9 cellular contexts compared by ENCODE assay signal in the genomic region with DNA sequence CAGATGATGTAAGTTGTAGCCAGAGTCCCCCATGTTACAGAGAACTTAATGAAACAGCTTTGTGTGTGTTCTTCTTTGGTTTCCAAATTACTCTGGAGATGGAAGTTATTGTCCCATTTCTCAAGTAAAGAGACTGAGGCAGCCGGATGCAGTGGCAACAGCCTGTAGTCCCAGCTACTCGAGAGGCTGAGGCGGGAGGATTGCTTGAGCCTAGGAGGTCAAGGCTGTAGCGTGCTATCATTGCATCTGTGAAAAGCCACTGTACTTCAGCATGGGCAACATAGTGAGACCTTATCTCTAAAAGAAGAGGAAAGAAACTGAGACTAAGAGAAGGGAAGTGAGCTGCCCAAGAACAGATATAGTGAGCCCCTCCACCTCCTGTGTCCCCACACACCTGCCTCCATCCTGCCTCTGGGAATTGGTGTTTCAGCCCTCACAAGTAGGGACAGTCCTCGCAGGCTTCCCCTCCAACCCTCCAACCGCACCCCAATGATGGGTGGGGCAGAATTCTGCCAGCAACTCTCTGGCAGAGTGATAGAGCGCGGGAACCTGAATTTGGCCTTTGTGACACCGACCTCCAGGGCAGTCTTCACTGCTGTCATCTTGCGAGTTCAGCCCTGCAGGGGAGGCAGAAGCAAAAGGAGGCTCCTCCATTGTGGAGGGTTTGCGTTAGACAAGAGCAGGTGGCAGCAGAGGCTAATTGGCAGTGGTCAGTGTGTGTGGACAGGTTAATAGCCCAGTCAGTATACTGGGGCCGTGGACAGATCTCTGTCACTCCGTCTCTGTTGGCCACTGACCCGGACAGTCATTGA. TPM values are rescaled to one million over a fixed set of nuclear protein-coding genes. Genes with fewer than 3 reads are reported as not detected.
DNase-seq lines count a peak whose midpoint lies in the region; ATAC-seq and TF ChIP-seq lines count a peak whose summit lies in the region.
"Had no signal": no experiment of that assay in that cellular context is flagged by ENCODE, and none has a peak within 500 bp of the region (broad histone marks: within the 10 kb centered on the region; RNA-seq: fewer than 3 reads in every experiment).

No MANE protein-coding gene starts in this region.

- no peak for DNase-seq in A673 (ENCODE audit: low spot score)
- no peak for DNase-seq in HFFc6
- no peak for DNase-seq in ascending aorta (ENCODE audit: low spot score in 2 of 2)
- DNase-seq in mesendoderm: no peak
- DNase-seq: NCI-H2107 had no signal

- peak overlapping the region; percentile 85 for H3K4me3 ChIP-seq in A673 (ENCODE audit: low read depth, low read length, poor library complexity, severe bottlenecking)
- H3K4me3 ChIP-seq in ascending aorta: peak overlapping the region; percentile 72 to 87
- no peak overlapping the region for H3K4me3 ChIP-seq in mesendoderm (ENCODE audit: low read length)

- H3K27ac Mint-ChIP-seq in HFFc6: peak overlapping the region; percentile 97

- H3K18ac ChIP-seq in mesendoderm (ENCODE audit: low read length): no peak overlapping the region

- H3K79me2 ChIP-seq in mesendoderm (ENCODE audit: control insufficient read depth, insufficient read depth, low read length): peaks cover 42% of the 10 kb centered on the region

- no peaks in the 10 kb centered on the region; the same call in 1 of the 2 replicates for H3K27me3 Mint-ChIP-seq in HFFc6 (ENCODE audit: insufficient read depth)

- H3K27ac ChIP-seq in A673 (ENCODE audit: low read depth, low read length, poor library complexity, severe bottlenecking) (peak overlapping the region; percentile 51), ascending aorta (no peak overlapping the region), mesendoderm (ENCODE audit: low read depth, low read length) (no peak overlapping the region)

- H3K9ac ChIP-seq in mesendoderm (ENCODE audit: low read length): peak overlapping the region; percentile 89

- no TSS peak for BruUV-seq in A673 (replicated peaks; lab: Mats Ljungman, UMichigan)

- H4K8ac ChIP-seq in mesendoderm (ENCODE audit: low read depth, low read length): no peak overlapping the region

- ATAC-seq in GM21360 (IDR thresholded peaks at IDR 0.05; ENCODE audit: unreplicated experiment): no peak
- ATAC-seq in HG02610 (IDR thresholded peaks at IDR 0.05; ENCODE audit: unreplicated experiment): no peak
- ATAC-seq in HG02623 (IDR thresholded peaks at IDR 0.05; ENCODE audit: unreplicated experiment): no peak
- ATAC-seq in GM19467 (IDR thresholded peaks at IDR 0.05; ENCODE audit: unreplicated experiment): no peak

- no peak overlapping the region for H3K4ac ChIP-seq in mesendoderm (ENCODE audit: low read depth, low read length)

- H3K23ac ChIP-seq in mesendoderm (ENCODE audit: low read length): no peak overlapping the region

- H2BK5ac ChIP-seq in mesendoderm (ENCODE audit: low read length): no peak overlapping the region

- peak overlapping the region; percentile 90 for H3K4me3 Mint-ChIP-seq in HFFc6

- H3K4me2 ChIP-seq in mesendoderm (ENCODE audit: low read length): peak overlapping the region; percentile 97

- TF ChIP-seq CTCF in A673 (conservative IDR thresholded peaks at IDR 0.05; ENCODE audit: low read depth, low read length) (no peak), HFFc6 (IDR thresholded peaks at IDR 0.05) (no peak), ascending aorta (IDR thresholded peaks at IDR 0.05) (no peak)

- peak overlapping the region; percentile 95 for H3K56ac ChIP-seq in mesendoderm (ENCODE audit: low read length)

- H3K36me3 ChIP-seq in A673 (ENCODE audit: insufficient read depth, low read length, poor library complexity, severe bottlenecking) (peaks cover under 1% of the 10 kb centered on the region), ascending aorta (no peaks in the 10 kb centered on the region), mesendoderm (ENCODE audit: control insufficient read depth, insufficient read depth, low read length) (no peaks in the 10 kb centered on the region)

- no CpG with 5 or more reads among the region's 14 CpGs for WGBS in mesendoderm (ENCODE audit: extremely low coverage, insufficient coverage, low lambda C conversion rate)

- no peak overlapping the region for H2BK120ac ChIP-seq in mesendoderm (ENCODE audit: low read depth, low read length)

- peaks cover 33% of the 10 kb centered on the region for H3K79me1 ChIP-seq in mesendoderm (ENCODE audit: low read length)

- H3K4me1 ChIP-seq in A673 (ENCODE audit: insufficient read depth, low read length, poor library complexity, severe bottlenecking): peaks cover 21% of the 10 kb centered on the region
- H3K4me1 ChIP-seq in ascending aorta: peaks cover 11 to 29% of the 10 kb centered on the region in 2 donors
- H3K4me1 ChIP-seq in mesendoderm (ENCODE audit: control insufficient read depth, low read depth, low read length): peaks cover 4% of the 10 kb centered on the region

- intact Hi-C loops in A673 (cut with micrococcal nuclease; ENCODE audit: unreplicated experiment): no loop called here
- intact Hi-C loops in ascending aorta (cut with DNase I): loop anchor here (2.0 kb wide), 1 partner anchor 21 kb away; no protein-coding TSS in a partner anchor

- no peak overlapping the region for H2AK5ac ChIP-seq in mesendoderm (ENCODE audit: low read length)

- H3K9me3 Mint-ChIP-seq in HFFc6: no peaks in the 10 kb centered on the region

- peaks cover 40% of the 10 kb centered on the region for H3K4me1 Mint-ChIP-seq in HFFc6 (ENCODE audit: low read depth)

- CTCF ChIA-PET in A673 (lab: Charles Lee): interaction anchor here (1.2 kb wide), 1 partner anchor 21 kb away, joined by 6 read pairs; no protein-coding TSS in a partner anchor

- no peak overlapping the region for H4K5ac ChIP-seq in mesendoderm (ENCODE audit: low read length)

- H3K9me3 ChIP-seq in A673 (ENCODE audit: low read depth, low read length, poor library complexity, severe bottlenecking) (no peaks in the 10 kb centered on the region), ascending aorta (no peaks in the 10 kb centered on the region)

- no peaks in the 10 kb centered on the region for H3K36me3 Mint-ChIP-seq in HFFc6 (ENCODE audit: low read depth)

- POLR2A ChIA-PET in A673 (lab: Charles Lee; ENCODE audit: low non-redundant PET): no interaction called here

- no peaks in the 10 kb centered on the region for H3K27me3 ChIP-seq in A673 (replicated peaks; ENCODE audit: insufficient read depth, low read depth, low read length, poor library complexity)
- no peaks in the 10 kb centered on the region for H3K27me3 ChIP-seq in ascending aorta
- H3K27me3 ChIP-seq in mesendoderm (ENCODE audit: insufficient read depth, low read length, poor library complexity): no peaks in the 10 kb centered on the region

- no peak overlapping the region for H2BK15ac ChIP-seq in mesendoderm (replicated peaks; ENCODE audit: low read depth)

RNA-seq across cellular contexts. Expression of a gene that starts 1.6 kb away (rescaled TPM):
- 57.3 and 63.5 TPM in 2 replicates for total RNA-seq in A673 (2021)
- 10 to 100 TPM; 15.3 to 24.5 (median 18.4) TPM for total RNA-seq in HFFc6 (2021; fragmentation: NEBNext Ultra II Directional; extraction: Animal tissue kit (Norgen Biotek cat#: 25700))
- 10.6 TPM for total RNA-seq in ascending aorta
- polyA plus RNA-seq in mesendoderm (2013, experiment 1 of 2): 20.0 TPM
- polyA plus RNA-seq in mesendoderm (2013, experiment 2 of 2): 20.2 TPM

RNA-seq across cellular contexts. Expression of a gene that starts 15.3 kb away (rescaled TPM):
- total RNA-seq in A673 (2021) (269 and 322 TPM in 2 replicates), ascending aorta (2,009 TPM)
- total RNA-seq in HFFc6 (2021; fragmentation: NEBNext Ultra II Directional; extraction: Animal tissue kit (Norgen Biotek cat#: 25700)): 1,000 to 10,000 TPM; 5,326 to 7,192 (median 6,673) TPM
- 18.5 TPM for polyA plus RNA-seq in mesendoderm (2013, experiment 1 of 2)
- 18.7 TPM for polyA plus RNA-seq in mesendoderm (2013, experiment 2 of 2)

RNA-seq across cellular contexts. Expression of a gene that starts 20.6 kb away (rescaled TPM):
- 12.9 and 22.7 TPM in 2 replicates for total RNA-seq in A673 (2021)
- total RNA-seq in HFFc6 (2021; fragmentation: NEBNext Ultra II Directional; extraction: Animal tissue kit (Norgen Biotek cat#: 25700)): 10 to 100 TPM; 15.9 to 26.3 (median 23.0) TPM
- total RNA-seq in ascending aorta: 33.7 TPM
- polyA plus RNA-seq in mesendoderm (2013, experiment 1 of 2): 19.3 TPM
- polyA plus RNA-seq in mesendoderm (2013, experiment 2 of 2): 19.6 TPM

RNA-seq across cellular contexts. Expression of a gene that starts 26.0 kb away (rescaled TPM):
- total RNA-seq in A673 (2021): 51.9 and 52.9 TPM in 2 replicates
- total RNA-seq in HFFc6 (2021; fragmentation: NEBNext Ultra II Directional; extraction: Animal tissue kit (Norgen Biotek cat#: 25700)): 10 to 100 TPM; 17.7 to 29.6 (median 26.9) TPM
- total RNA-seq in ascending aorta: 4.0 TPM
- 36.8 TPM for polyA plus RNA-seq in mesendoderm (2013, experiment 1 of 2)
- polyA plus RNA-seq in mesendoderm (2013, experiment 2 of 2): 36.3 TPM

RNA-seq across cellular contexts. Expression of a gene that starts 36.7 kb away (rescaled TPM):
- total RNA-seq in A673 (2021) (28.7 and 35.1 TPM in 2 replicates), ascending aorta (253 TPM)
- total RNA-seq in HFFc6 (2021; fragmentation: NEBNext Ultra II Directional; extraction: Animal tissue kit (Norgen Biotek cat#: 25700)): 10 to 100 TPM; 74.3 to 92.5 (median 91.6) TPM
- 23.7 TPM for polyA plus RNA-seq in mesendoderm (2013, experiment 1 of 2)
- polyA plus RNA-seq in mesendoderm (2013, experiment 2 of 2): 25.5 TPM
